17 cellular contexts compared by ENCODE assay signal in the genomic region with DNA sequence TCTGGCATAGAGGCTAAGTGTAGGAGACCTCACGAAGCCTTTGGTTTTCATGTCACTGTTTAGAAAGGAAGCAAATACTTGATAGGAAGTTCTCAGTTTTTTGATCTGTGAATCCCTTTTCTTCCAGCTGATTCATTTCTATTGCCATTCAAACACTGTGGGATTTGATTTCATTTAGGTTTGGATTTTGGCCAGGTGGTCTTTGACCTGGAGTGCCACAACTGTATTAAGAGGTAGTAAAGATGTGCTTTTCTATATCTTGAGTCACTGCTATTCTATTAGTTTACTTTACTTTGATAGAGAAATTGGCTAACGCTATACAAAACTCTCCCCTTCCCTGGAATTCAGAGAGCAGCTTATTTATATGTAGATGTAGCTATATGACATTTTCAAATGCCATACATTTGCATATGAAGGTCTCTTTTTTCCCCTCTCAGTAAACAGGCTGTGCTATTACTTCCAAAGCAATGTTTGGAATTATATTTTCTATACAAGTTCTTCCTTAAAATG.
DNase-seq lines count a peak whose midpoint lies in the region; FAIRE-seq and TF ChIP-seq lines count a peak whose summit lies in the region.
"Had no signal": no experiment of that assay in that cellular context is flagged by ENCODE, and none has a peak within 500 bp of the region (broad histone marks: within the 10 kb centered on the region; RNA-seq: fewer than 3 reads in every experiment).

No MANE protein-coding gene starts in this region.

- H2BK12ac ChIP-seq in H1 (ENCODE audit: low read depth, low read length), result no peak overlapping the region

- H3K36me3 ChIP-seq in HUES64 (ENCODE audit: insufficient read depth, low read length) (no peaks in the 10 kb centered on the region), H1 (ENCODE audit: control insufficient read depth in 2 of 4, insufficient read depth in 4 of 4, low read length in 3 of 4) (no peaks in the 10 kb centered on the region), esophagus squamous epithelium (no peaks in the 10 kb centered on the region)
- H3K36me3 ChIP-seq: BE2C had no signal

- TF ChIP-seq RAD21 in H1 (IDR thresholded peaks at IDR 0.05 in 1 of 2, conservative IDR thresholded peaks at IDR 0.05 in 1 of 2; ENCODE audit: low read depth in 2 of 2, low read length in 2 of 2), result no peak

- H2BK20ac ChIP-seq in H1 (ENCODE audit: low read length), result peak overlapping the region; percentile 38; the same call in 1 of the 2 replicates

- no peak for FAIRE-seq in H1 (lab: Jason Lieb, UNC)
- FAIRE-seq: A549, GM12878, GM18507, HTR-8/SVneo had no signal

- no peaks in the 10 kb centered on the region for H3K23me2 ChIP-seq in H1 (ENCODE audit: low read depth, low read length)

- WGBS in HUES64, result 76% methylated on average over 1 of the region's 2 CpGs
- WGBS in H1 (ENCODE audit: extremely low coverage in 1 of 2, insufficient coverage in 1 of 2, insufficient read length in 1 of 2, insufficient replicate concordance in 2 of 2, low coverage in 1 of 2, low lambda C conversion rate in 2 of 2, missing lambda C conversion rate in 1 of 2), 2 experiments, result 29% methylated on average over 2 of the region's 2 CpGs; no CpG with 5 or more reads in 1 of the 2 experiments
- 38 to 42% methylated on average over 2 of the region's 2 CpGs for WGBS in esophagus squamous epithelium, 2 donors

- H3K9me3 ChIP-seq in HUES64 (ENCODE audit: insufficient read depth, low read depth, low read length) (no peaks in the 10 kb centered on the region), H1 (ENCODE audit: insufficient read depth in 2 of 2, low read depth in 1 of 2, low read length in 1 of 2) (no peaks in the 10 kb centered on the region), esophagus squamous epithelium (no peaks in the 10 kb centered on the region)
- H3K9me3 ChIP-seq: A549, BE2C had no signal

- H2BK120ac ChIP-seq in H1 (replicated peaks; ENCODE audit: low read depth, low read length), result no peak overlapping the region

- no peak overlapping the region for H3K14ac ChIP-seq in H1 (ENCODE audit: insufficient read length)

- H3K27me3 ChIP-seq in HUES64 (ENCODE audit: insufficient read depth, low read length), result no peaks in the 10 kb centered on the region
- no peaks in the 10 kb centered on the region for H3K27me3 ChIP-seq in H1 (replicated peaks in 1 of 4; ENCODE audit: control insufficient read depth in 3 of 4, extremely low read depth in 1 of 4, insufficient read depth in 3 of 4, low read length in 3 of 4)
- no peaks in the 10 kb centered on the region for H3K27me3 ChIP-seq in esophagus squamous epithelium
- H3K27me3 ChIP-seq: BE2C had no signal

- H3K4me1 ChIP-seq in HUES64 (ENCODE audit: insufficient read depth, low read length), result peaks cover 28% of the 10 kb centered on the region
- H3K4me1 ChIP-seq in H1 (replicated peaks in 1 of 4; ENCODE audit: control insufficient read depth in 3 of 4, insufficient read depth in 4 of 4, low read length in 3 of 4), result peaks cover 0 to 13% (median 2%) of the 10 kb centered on the region in 4 experiments; a peak in 1 of 7 replicates
- H3K4me1 ChIP-seq in esophagus squamous epithelium, result no peaks in the 10 kb centered on the region
- H3K4me1 ChIP-seq: A549, BE2C had no signal

- no peaks in the 10 kb centered on the region for H3K79me1 ChIP-seq in H1 (ENCODE audit: low read depth, low read length)

- CTCF ChIA-PET in H1 (lab: Charles Lee; ENCODE audit: partially characterized antibody), result interaction anchor here (1.1 kb wide), 1 partner anchor 50 kb away, joined by 3 read pairs; no protein-coding TSS in a partner anchor

- H4K91ac ChIP-seq in H1 (replicated peaks; ENCODE audit: insufficient read length, low read length), result no peak overlapping the region

- H3K79me2 ChIP-seq in H1 (ENCODE audit: control insufficient read depth in 1 of 2, insufficient read depth in 2 of 2, low read length in 2 of 2), result no peaks in the 10 kb centered on the region

- no peak overlapping the region for H2AK5ac ChIP-seq in H1 (ENCODE audit: low read depth, low read length)

- no peak overlapping the region for H2BK15ac ChIP-seq in H1 (ENCODE audit: low read length)

- H3K4me2 ChIP-seq in H1 (ENCODE audit: insufficient read depth in 1 of 2, low read depth in 2 of 2, low read length in 2 of 2), result peak overlapping the region; percentile 26 to 34; a peak in 2 of 4 replicates
- H3K4me2 ChIP-seq: A549 had no signal

- intact Hi-C loops in esophagus squamous epithelium (cut with DNase I), result no loop called here

- no peak overlapping the region for H4K5ac ChIP-seq in H1 (ENCODE audit: insufficient read length, low read depth, low read length)

- H3K9ac ChIP-seq in HUES64 (ENCODE audit: low read depth, low read length), result no peak overlapping the region
- H3K9ac ChIP-seq in H1 (replicated peaks in 1 of 4; ENCODE audit: extremely low read depth in 1 of 4, low read depth in 3 of 4, low read length in 3 of 4), result no peak overlapping the region
- H3K9ac ChIP-seq: GM23248 had no signal

- H4K8ac ChIP-seq in H1 (ENCODE audit: extremely low read depth, insufficient read depth, low read length), result no peak overlapping the region

- H3K23ac ChIP-seq in H1 (ENCODE audit: insufficient read length), result no peak overlapping the region

- H2BK5ac ChIP-seq in H1 (ENCODE audit: low read depth, low read length), result no peak overlapping the region

- H4K20me1 ChIP-seq in H1 (replicated peaks in 1 of 2; ENCODE audit: control insufficient read depth in 1 of 2, insufficient read depth in 2 of 2, low read length in 2 of 2), result no peaks in the 10 kb centered on the region

- POLR2A ChIA-PET in H1 (lab: Charles Lee; ENCODE audit: partially characterized antibody), result no interaction called here

- no peak overlapping the region; the same call in 1 of the 2 replicates for H3K18ac ChIP-seq in H1 (ENCODE audit: extremely low read depth, low read length)

- no peak overlapping the region for H3K4ac ChIP-seq in H1 (replicated peaks; ENCODE audit: insufficient read length, low read depth, low read length)

- peak overlapping the region; percentile 66 for H3K27ac ChIP-seq in HUES64 (ENCODE audit: low read depth, low read length)
- H3K27ac ChIP-seq in H1 (ENCODE audit: low read depth, low read length), result no peak overlapping the region
- no peak overlapping the region for H3K27ac ChIP-seq in esophagus squamous epithelium
- H3K27ac ChIP-seq: A549, C4-2B, GM23248 had no signal

- TF ChIP-seq POLR2A in H1 (IDR thresholded peaks at IDR 0.05; ENCODE audit: control extremely low read depth in 1 of 2, low read depth in 2 of 2, low read length in 2 of 2) (no peak), esophagus squamous epithelium (IDR thresholded peaks at IDR 0.05) (no peak)

- TF ChIP-seq CTCF in H1 (IDR thresholded peaks at IDR 0.05; ENCODE audit: control extremely low read depth in 1 of 3, insufficient read depth in 1 of 3, low read depth in 1 of 3, low read length in 3 of 3) (no peak), esophagus squamous epithelium (IDR thresholded peaks at IDR 0.05) (no peak)

- DNase-seq in H1 (ENCODE audit: low read depth in 1 of 2, low spot score in 2 of 2) (no peak), iris pigment epithelial cell (ENCODE audit: low read depth) (peak; percentile 10), esophagus squamous epithelium (lab: John Stamatoyannopoulos, UW) (no peak), SW480 (ENCODE audit: low spot score) (no peak)
- DNase-seq in activated T-cell treated with anti-CD3 and anti-CD28 coated beads, Interleukin-2, amount 50 U/mL, for 1 hour, result no peak
- DNase-seq: BE2C; CD4-positive, alpha-beta memory T cell; DMS79; GM23248; HCEC 1CT; HFFc6 had no signal

- no peak for TF ChIP-seq EP300 in H1 (IDR thresholded peaks at IDR 0.05; ENCODE audit: borderline replicate concordance in 1 of 2, low read depth in 2 of 2, low read length in 2 of 2)

- H3K56ac ChIP-seq in H1 (replicated peaks; ENCODE audit: insufficient read length, low read depth, low read length), result no peak overlapping the region

- H3K4me3 ChIP-seq in HUES64 (ENCODE audit: low read length), result no peak overlapping the region
- peak overlapping the region in 1 of 4 experiments; percentile 29; a peak in 1 of 8 replicates for H3K4me3 ChIP-seq in H1 (ENCODE audit: extremely low read depth in 1 of 4, insufficient read depth in 2 of 4, low read depth in 3 of 4, low read length in 4 of 4)
- H3K4me3 ChIP-seq in esophagus squamous epithelium, result no peak overlapping the region
- H3K4me3 ChIP-seq: A549, GM12878, GM23248 had no signal

- H2AFZ ChIP-seq in H1 (ENCODE audit: low read length), result no peak overlapping the region
- H2AFZ ChIP-seq: GM23248 had no signal

TF ChIP-seq in H1, 55 proteins besides CTCF, POLR2A, EP300 and RAD21 (continues in another document):
- no peak for TF ChIP-seq USF2 (IDR thresholded peaks at IDR 0.05; ENCODE audit: low read length)
- no peak for TF ChIP-seq GABPA (IDR thresholded peaks at IDR 0.05; ENCODE audit: borderline replicate concordance, insufficient read depth, low read length)
- no peak for TF ChIP-seq RXRA (IDR thresholded peaks at IDR 0.05; ENCODE audit: insufficient read depth, low read depth, low read length)
- TF ChIP-seq CBX5 (IDR thresholded peaks at IDR 0.05; ENCODE audit: low read depth, low read length), result no peak
- no peak for TF ChIP-seq TEAD4 (IDR thresholded peaks at IDR 0.05; ENCODE audit: low read depth, low read length)
- TF ChIP-seq MAFK (IDR thresholded peaks at IDR 0.05; ENCODE audit: low read depth, low read length), result no peak
- no peak for TF ChIP-seq RBBP5 (IDR thresholded peaks at IDR 0.05; ENCODE audit: borderline replicate concordance, low read depth, low read length)
- TF ChIP-seq EZH2 (IDR thresholded peaks at IDR 0.05; ENCODE audit: low read depth, low read length, severe bottlenecking), result no peak
- no peak for TF ChIP-seq BACH1 (IDR thresholded peaks at IDR 0.05; ENCODE audit: low read length)
- TF ChIP-seq JUND (IDR thresholded peaks at IDR 0.05; ENCODE audit: low read length), result no peak
- no peak for TF ChIP-seq ZNF274 (IDR thresholded peaks at IDR 0.05; ENCODE audit: borderline replicate concordance, extremely low read depth, low read length)
